In the genomic region with DNA sequence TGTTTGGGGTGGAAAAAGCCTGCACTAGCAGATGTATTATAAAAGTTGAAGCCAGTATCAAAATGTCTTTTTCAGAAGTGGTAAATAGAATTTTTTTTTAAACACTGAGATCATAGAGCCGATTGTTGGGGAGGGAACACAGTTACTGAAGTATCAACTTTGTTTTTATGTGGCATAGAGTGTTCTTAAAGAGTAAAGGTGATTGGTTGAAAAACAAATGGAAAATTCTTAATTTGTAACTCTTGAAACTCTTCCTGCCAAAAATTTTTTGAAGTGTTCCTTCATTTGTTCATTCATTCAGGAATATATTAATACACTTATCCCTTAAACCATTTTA, we compare ENCODE assay signal across 11 cellular contexts.
DNase-seq lines count a peak whose midpoint lies in the region; ATAC-seq and TF ChIP-seq lines count a peak whose summit lies in the region.
"Had no signal": no experiment of that assay in that cellular context is flagged by ENCODE, and none has a peak within 500 bp of the region (broad histone marks: within the 10 kb centered on the region; RNA-seq: fewer than 3 reads in every experiment).

No MANE protein-coding gene starts in this region.

- peak; percentile 26 for ATAC-seq in CD8-positive, alpha-beta T cell
- ATAC-seq in HG03342 (IDR thresholded peaks at IDR 0.05; ENCODE audit: unreplicated experiment) = no peak
- ATAC-seq in HG02642 (IDR thresholded peaks at IDR 0.05; ENCODE audit: poor library complexity, unreplicated experiment) = no peak

- POLR2A ChIA-PET in CD8-positive, alpha-beta T cell (lab: Charles Lee) = no interaction called here

- no peaks in the 10 kb centered on the region for H4K20me1 ChIP-seq in OCI-LY3 (ENCODE audit: insufficient read depth, low read length)

- no peaks in the 10 kb centered on the region for H3K79me2 ChIP-seq in OCI-LY3 (ENCODE audit: low read length)

- peak overlapping the region; percentile 23; the same call in 1 of the 2 replicates for H3K4me2 ChIP-seq in OCI-LY3 (ENCODE audit: low read length)

- no peaks in the 10 kb centered on the region for H3K27me3 ChIP-seq in CD8-positive, alpha-beta T cell (ENCODE audit: insufficient read depth, low read length)
- H3K27me3 ChIP-seq in OCI-LY3 (ENCODE audit: low read depth, low read length) (no peaks in the 10 kb centered on the region), endocrine pancreas (ENCODE audit: control insufficient read depth, insufficient read depth, low read length) (no peaks in the 10 kb centered on the region)

- DNase-seq in CD8-positive, alpha-beta T cell = no peak
- no peak for DNase-seq in osteocyte (ENCODE audit: extremely low spot score, unreplicated experiment)
- DNase-seq in AG08396 (ENCODE audit: low spot score) = no peak
- DNase-seq in NCI-H1105 (lab: John Stamatoyannopoulos, UW) = no peak
- DNase-seq: KBM-7; NCI-H226; stimulated activated CD4-positive, alpha-beta T cell treated with anti-CD3 and anti-CD28 coated beads, Interleukin-2, amount 100 ng/mL, for 48 hours had no signal

- H3K4me3 ChIP-seq in CD8-positive, alpha-beta T cell (ENCODE audit: low read depth, low read length) = peak overlapping the region; percentile 10
- H3K4me3 ChIP-seq in OCI-LY3 (ENCODE audit: low read length) (no peak overlapping the region), endocrine pancreas (ENCODE audit: control insufficient read depth, insufficient read depth, low read length) (peak overlapping the region; percentile 60)

- H3K27ac Mint-ChIP-seq in CD8-positive, alpha-beta T cell = peak overlapping the region; percentile 83
- H3K27ac Mint-ChIP-seq in osteocyte (ENCODE audit: unreplicated experiment) = peak overlapping the region; percentile 83

- no peaks in the 10 kb centered on the region for H3K27me3 Mint-ChIP-seq in CD8-positive, alpha-beta T cell (ENCODE audit: low read depth)
- no peaks in the 10 kb centered on the region for H3K27me3 Mint-ChIP-seq in osteocyte (ENCODE audit: unreplicated experiment)

- peaks cover 7% of the 10 kb centered on the region for H3K36me3 Mint-ChIP-seq in CD8-positive, alpha-beta T cell
- H3K36me3 Mint-ChIP-seq in osteocyte (ENCODE audit: unreplicated experiment) = peaks cover 2% of the 10 kb centered on the region

- no peaks in the 10 kb centered on the region for H3K9me3 ChIP-seq in CD8-positive, alpha-beta T cell (ENCODE audit: low read length)
- H3K9me3 ChIP-seq in OCI-LY3 (ENCODE audit: insufficient read depth, low read length) (no peaks in the 10 kb centered on the region), endocrine pancreas (ENCODE audit: control insufficient read depth, low read length) (no peaks in the 10 kb centered on the region)

- H3K4me1 Mint-ChIP-seq in CD8-positive, alpha-beta T cell (ENCODE audit: low read depth) = peaks cover 14% of the 10 kb centered on the region
- H3K4me1 Mint-ChIP-seq in osteocyte (ENCODE audit: unreplicated experiment) = peaks cover 15% of the 10 kb centered on the region

- CTCF ChIA-PET in CD8-positive, alpha-beta T cell (lab: Charles Lee) = no interaction called here

- no peaks in the 10 kb centered on the region for H3K9me3 Mint-ChIP-seq in CD8-positive, alpha-beta T cell
- H3K9me3 Mint-ChIP-seq in osteocyte (ENCODE audit: unreplicated experiment) = no peaks in the 10 kb centered on the region

- H3K36me3 ChIP-seq in CD8-positive, alpha-beta T cell (ENCODE audit: insufficient read depth, low read length) = no peaks in the 10 kb centered on the region
- H3K36me3 ChIP-seq in OCI-LY3 (replicated peaks; ENCODE audit: low read depth, low read length) = no peaks in the 10 kb centered on the region
- H3K36me3 ChIP-seq in endocrine pancreas (ENCODE audit: control insufficient read depth, insufficient read depth, low read length) = no peaks in the 10 kb centered on the region

- H3K4me3 Mint-ChIP-seq in CD8-positive, alpha-beta T cell = peak overlapping the region; percentile 76
- peak overlapping the region; percentile 43 for H3K4me3 Mint-ChIP-seq in osteocyte (ENCODE audit: unreplicated experiment)

- no peak for TF ChIP-seq CTCF in CD8-positive, alpha-beta T cell (IDR thresholded peaks at IDR 0.05)
- TF ChIP-seq CTCF in OCI-LY3 (IDR thresholded peaks at IDR 0.05; ENCODE audit: low read depth, low read length) (no peak), osteocyte (IDR thresholded peaks at IDR 0.05) (no peak)

- H3K9ac ChIP-seq in OCI-LY3 (ENCODE audit: low read length) (no peak overlapping the region), endocrine pancreas (ENCODE audit: control insufficient read depth, insufficient read depth, low read length) (no peak overlapping the region)

- peaks cover 6% of the 10 kb centered on the region for H3K4me1 ChIP-seq in CD8-positive, alpha-beta T cell (ENCODE audit: insufficient read depth, low read length)
- no peaks in the 10 kb centered on the region for H3K4me1 ChIP-seq in OCI-LY3 (ENCODE audit: low read length)
- H3K4me1 ChIP-seq in endocrine pancreas (ENCODE audit: control insufficient read depth, insufficient read depth, low read length) = peaks cover 9% of the 10 kb centered on the region

- no peak overlapping the region for H2AFZ ChIP-seq in OCI-LY3 (ENCODE audit: low read depth, low read length)

- intact Hi-C loops in CD8-positive, alpha-beta T cell (cut with DNase I, micrococcal nuclease) = no loop called here

- H3K27ac ChIP-seq in CD8-positive, alpha-beta T cell (ENCODE audit: low read depth, low read length) = peak overlapping the region; percentile 16
- no peak overlapping the region for H3K27ac ChIP-seq in OCI-LY3 (ENCODE audit: low read length)
